8 cellular contexts compared by ENCODE assay signal in the genomic region with DNA sequence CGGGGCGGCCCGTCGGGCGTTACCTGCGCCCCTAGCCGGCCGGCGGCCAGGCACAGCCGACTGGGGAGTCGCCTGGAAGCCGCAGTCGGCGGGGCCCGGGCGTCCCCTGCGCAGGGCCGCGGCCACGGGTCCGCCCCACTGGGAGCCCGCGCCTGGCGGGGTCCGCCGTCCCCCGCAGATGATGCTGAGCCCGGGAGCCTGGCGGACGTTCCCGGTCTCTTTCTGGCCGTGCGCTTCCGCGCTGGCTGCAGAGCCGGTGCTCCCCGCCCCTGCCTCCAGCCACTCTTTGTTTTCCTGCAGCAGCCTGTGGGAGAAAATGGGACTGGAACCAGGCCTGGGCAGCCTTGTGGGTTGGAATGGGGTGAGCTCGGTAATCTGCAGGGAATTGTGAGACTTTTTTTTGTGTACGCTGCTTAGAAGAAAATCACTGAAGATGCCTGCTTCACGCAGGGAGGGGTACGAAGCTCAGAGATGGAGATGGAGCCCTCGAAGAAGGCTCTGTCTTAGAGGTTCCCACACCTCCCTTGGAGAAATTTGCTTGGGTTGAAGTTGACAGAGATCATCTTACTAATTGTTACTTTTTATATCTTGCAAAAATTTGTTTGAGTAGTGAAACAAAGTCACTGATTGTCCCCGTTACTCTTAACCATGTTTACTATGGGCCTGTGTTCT. TPM values are rescaled to one million over a fixed set of nuclear protein-coding genes. Genes with fewer than 3 reads are reported as not detected.
A peak's percentile ranks its signal among the peaks of the same experiment; 100 is the strongest.
DNase-seq lines count a peak whose midpoint lies in the region; ATAC-seq and TF ChIP-seq lines count a peak whose summit lies in the region.

No MANE protein-coding gene starts in this region.

- CTCF ChIA-PET in CD8-positive, alpha-beta memory T cell (lab: Charles Lee): interaction anchor here (2.1 kb wide), 1 partner anchor 149 kb away, joined by 4 read pairs; no protein-coding TSS in a partner anchor
- CTCF ChIA-PET in T-cell (lab: Charles Lee): interaction anchor here in 1 of 2 donors (0.6 to 1.4 kb wide), 4 partner anchors 12 to 255 kb away, joined by 3 to 4 read pairs (median 4); a partner anchor contains a TSS

- no peaks in the 10 kb centered on the region for H3K27me3 ChIP-seq in CD8-positive, alpha-beta memory T cell (ENCODE audit: insufficient read depth, low read length, poor library complexity, severe bottlenecking)
- no peaks in the 10 kb centered on the region for H3K27me3 ChIP-seq in upper lobe of left lung

- no peak for DNase-seq in CD8-positive, alpha-beta memory T cell
- DNase-seq in T-cell: peak in 3 of 34 experiments; percentile 6 to 8 (median 6)
- no peak for DNase-seq in epithelial cell of proximal tubule (ENCODE audit: low read depth)
- peak; percentile 63 for DNase-seq in midbrain (lab: John Stamatoyannopoulos, UW)
- no peak for DNase-seq in upper lobe of left lung
- DNase-seq in central memory CD4-positive, alpha-beta T cell: no peak

- H3K36me3 ChIP-seq in CD8-positive, alpha-beta memory T cell (ENCODE audit: insufficient read depth, low read length): no peaks in the 10 kb centered on the region
- no peaks in the 10 kb centered on the region for H3K36me3 ChIP-seq in upper lobe of left lung

- peaks cover 41 to 58% (median 54%) of the 10 kb centered on the region in 3 donors for H3K4me1 Mint-ChIP-seq in CD8-positive, alpha-beta memory T cell
- H3K4me1 Mint-ChIP-seq in T-cell: peaks cover 44 to 53% (median 50%) of the 10 kb centered on the region in 3 donors

- no peak for TF ChIP-seq EP300 in upper lobe of left lung (IDR thresholded peaks at IDR 0.05)

- H3K9me3 Mint-ChIP-seq in CD8-positive, alpha-beta memory T cell: no peaks in the 10 kb centered on the region
- H3K9me3 Mint-ChIP-seq in T-cell: no peaks in the 10 kb centered on the region

- no peak for TF ChIP-seq CTCF in epithelial cell of proximal tubule (conservative IDR thresholded peaks at IDR 0.05; ENCODE audit: low read depth, low read length)
- no peak for TF ChIP-seq CTCF in upper lobe of left lung (IDR thresholded peaks at IDR 0.05)

- H3K36me3 Mint-ChIP-seq in CD8-positive, alpha-beta memory T cell: peaks cover 2 to 15% (median 4%) of the 10 kb centered on the region in 3 donors
- no peaks in the 10 kb centered on the region for H3K36me3 Mint-ChIP-seq in T-cell

- peaks cover 25% of the 10 kb centered on the region for H3K4me1 ChIP-seq in CD8-positive, alpha-beta memory T cell (ENCODE audit: insufficient read depth, low read length)
- H3K4me1 ChIP-seq in upper lobe of left lung: peaks cover 13 to 57% (median 27%) of the 10 kb centered on the region in 4 donors

- POLR2A ChIA-PET in CD8-positive, alpha-beta memory T cell (lab: Charles Lee): interaction anchor here (1.7 to 2.7 kb wide), 3 partner anchors 53 to 191 kb away, joined by 8 to 14 read pairs (median 10); a partner anchor contains a TSS
- POLR2A ChIA-PET in T-cell (lab: Charles Lee): no interaction called here

- H3K27ac Mint-ChIP-seq in CD8-positive, alpha-beta memory T cell: peak overlapping the region; percentile 12 to 93 (median 79)
- H3K27ac Mint-ChIP-seq in T-cell: peak overlapping the region; percentile 81 to 82

- H3K27me3 Mint-ChIP-seq in CD8-positive, alpha-beta memory T cell: peaks cover 0 to 2% of the 10 kb centered on the region in 2 donors
- H3K27me3 Mint-ChIP-seq in T-cell: no peaks in the 10 kb centered on the region

- H3K4me3 Mint-ChIP-seq in CD8-positive, alpha-beta memory T cell: peak overlapping the region; percentile 89 to 97 (median 93)
- peak overlapping the region; percentile 89 to 96 (median 92) for H3K4me3 Mint-ChIP-seq in T-cell

- WGBS in upper lobe of left lung, 2 donors: 5 to 14% methylated on average over 6 to 15 of the region's 43 CpGs

- ATAC-seq in GM19351 (IDR thresholded peaks at IDR 0.05; ENCODE audit: unreplicated experiment) (peak; percentile 34), HG03460 (IDR thresholded peaks at IDR 0.05; ENCODE audit: unreplicated experiment) (peak; percentile 23), T-cell (replicated peaks in 1 of 4) (peak; percentile 23 to 31 (median 25)), upper lobe of left lung (ENCODE audit: low FRiP score in 2 of 2) (peak; percentile 4 to 63)

- peak overlapping the region; percentile 43 for H3K27ac ChIP-seq in CD8-positive, alpha-beta memory T cell (ENCODE audit: low read depth, low read length)
- H3K27ac ChIP-seq in upper lobe of left lung: peak overlapping the region; percentile 86 to 93 (median 90)

- no peaks in the 10 kb centered on the region for H3K9me3 ChIP-seq in CD8-positive, alpha-beta memory T cell (ENCODE audit: low read length)
- no peaks in the 10 kb centered on the region for H3K9me3 ChIP-seq in upper lobe of left lung

- TF ChIP-seq POLR2A in upper lobe of left lung (IDR thresholded peaks at IDR 0.05): no peak

- H3K4me3 ChIP-seq in CD8-positive, alpha-beta memory T cell (ENCODE audit: low read length): peak overlapping the region; percentile 81
- H3K4me3 ChIP-seq in epithelial cell of proximal tubule (ENCODE audit: low read depth, low read length) (peak overlapping the region; percentile 82), upper lobe of left lung (peak overlapping the region; percentile 66 to 98 (median 88))

RNA-seq across cellular contexts. Expression of a gene that starts 0.8 kb away (rescaled TPM):
- total RNA-seq in CD8-positive, alpha-beta memory T cell: 10 to 100 TPM; 32.5 to 35.7 TPM
- polyA plus RNA-seq in CD8-positive, alpha-beta memory T cell: 35.6 TPM
- 10 to 100 TPM; 29.7 to 53.4 (median 36.5) TPM for total RNA-seq in T-cell
- 145 and 241 TPM in 2 replicates for total RNA-seq in epithelial cell of proximal tubule
- total RNA-seq in upper lobe of left lung: 100 to 1,000 TPM in 3 of 6 donors, 10 to 100 TPM in 3; 59.4 to 128 (median 98.4) TPM

RNA-seq across cellular contexts. Expression of a gene that starts 53.1 kb away (rescaled TPM):
- 10 to 100 TPM; 44.2 to 47.0 TPM for total RNA-seq in CD8-positive, alpha-beta memory T cell
- 36.2 TPM for polyA plus RNA-seq in CD8-positive, alpha-beta memory T cell
- total RNA-seq in T-cell (100 to 1,000 TPM in 1 of 5 donors, 10 to 100 TPM in 4; 80.5 to 102 (median 90.9) TPM), epithelial cell of proximal tubule (76.5 and 103 TPM in 2 replicates), upper lobe of left lung (100 to 1,000 TPM in 2 of 6 donors, 10 to 100 TPM in 4; 53.7 to 170 (median 81.7) TPM)
